8 cellular contexts compared by ENCODE assay signal in genomic region chr16:89686520-89687091, GRCh38.
DNase-seq lines count a peak whose midpoint lies in the region; ATAC-seq lines count a peak whose summit lies in the region.

CDK10 (plus strand) TSS chr16:89686689; CDS start chr16:89686711, 22 bp downstream.

- no peaks in the 10 kb centered on the region for H3K9me3 Mint-ChIP-seq in central memory CD8-positive, alpha-beta T cell

- in situ Hi-C loops in ACHN (cut with HindIII; ENCODE audit: low pct_ligation_motif_present, low pct_unique_long_range_greater_than_20kb, low sequenced_read_pairs) = no loop called here

- peak; percentile 80 for ATAC-seq in GM18868 (IDR thresholded peaks at IDR 0.05; ENCODE audit: unreplicated experiment)
- peak; percentile 78 for ATAC-seq in HG03103 (IDR thresholded peaks at IDR 0.05; ENCODE audit: low read depth, unreplicated experiment)
- peak; percentile 90 to 92 for ATAC-seq in activated CD4-positive, CD25-positive, alpha-beta regulatory T cell treated with anti-CD3 and anti-CD28 coated beads, Interleukin-2, amount 50 U/mL, for 24 hours
- peak; percentile 85 for ATAC-seq in central memory CD8-positive, alpha-beta T cell (replicated peaks; ENCODE audit: extremely low read depth, poor library complexity, severe bottlenecking)

- peak within 1 kb of the TSS; percentile 91 for H3K4me3 Mint-ChIP-seq in central memory CD8-positive, alpha-beta T cell

- H3K4me1 Mint-ChIP-seq in central memory CD8-positive, alpha-beta T cell = peaks cover 21% of the 10 kb centered on the region

- no peaks in the 10 kb centered on the region for H3K27me3 Mint-ChIP-seq in central memory CD8-positive, alpha-beta T cell

- H3K27ac Mint-ChIP-seq in central memory CD8-positive, alpha-beta T cell (ENCODE audit: low read depth) = peak within 1 kb of the TSS; percentile 88

- peak; percentile 95 for DNase-seq in ACHN
- peak; percentile 71 for DNase-seq in NCI-H226
- DNase-seq in central memory CD8-positive, alpha-beta T cell (ENCODE audit: low spot score in 2 of 2) = peak; percentile 80 to 88
- peak; percentile 93 for DNase-seq in islet precursor cell
- DNase-seq in stimulated activated CD4-positive, alpha-beta T cell treated with anti-CD3 and anti-CD28 coated beads, Interleukin-12 subunit alpha, Interleukin-12 subunit beta, amount 100 ng/mL, for 48 hours (ENCODE audit: low read depth in 2 of 3, low spot score in 1 of 3) = peak; percentile 85 to 91 (median 88)

- peaks cover 25% of the 10 kb centered on the region for H3K36me3 Mint-ChIP-seq in central memory CD8-positive, alpha-beta T cell (ENCODE audit: insufficient read depth)

Comparison
In these comparisons a context has a peak if more than half of its experiments do, and no peak if none do; other contexts are left out.
1. Peak in every context shown above with its lines: DNase-seq and ATAC-seq.